Comparison of ENCODE assay signal across 3 cellular contexts in genomic region chr9:100268271-100268670, GRCh38.
"Had no signal": no experiment of that assay in that cellular context is flagged by ENCODE, and none has a peak within 500 bp of the region (broad histone marks: within the 10 kb centered on the region; RNA-seq: fewer than 3 reads in every experiment).

No MANE protein-coding gene starts in this region.

- ATAC-seq: GM12878 had no signal

- DNase-seq: GDM1, GF-D8 had no signal

- H3K4me3 ChIP-seq: GM12878 had no signal
